ENCODE assay signal across 8 cellular contexts in the genomic region with DNA sequence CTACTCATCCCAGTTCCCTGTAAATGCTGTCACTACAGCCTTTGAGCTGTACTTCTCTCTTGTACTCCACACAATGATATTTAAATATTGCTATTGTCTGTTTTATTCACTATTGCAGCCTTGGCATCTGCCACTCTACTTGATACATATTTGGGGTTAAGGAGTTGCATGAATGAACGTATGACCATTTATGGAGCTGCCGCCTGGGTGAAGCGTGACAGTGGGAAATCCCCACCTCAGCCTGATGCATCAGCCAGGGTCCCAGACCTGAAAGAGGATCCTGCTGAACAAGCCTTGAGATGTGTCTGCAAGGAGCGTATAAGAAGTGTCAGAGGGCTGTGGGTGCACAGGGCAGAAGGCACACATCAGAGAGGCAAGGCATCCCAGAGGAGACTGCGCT. TPM values are rescaled to one million over a fixed set of nuclear protein-coding genes. Genes with fewer than 3 reads are reported as not detected.
DNase-seq lines count a peak whose midpoint lies in the region; ATAC-seq and TF ChIP-seq lines count a peak whose summit lies in the region.

No MANE protein-coding gene starts in this region.

- no peaks in the 10 kb centered on the region for H3K9me3 Mint-ChIP-seq in GM23338

- ATAC-seq in GM21528 (IDR thresholded peaks at IDR 0.05; ENCODE audit: low FRiP score, unreplicated experiment), result peak; percentile 69
- no peak for ATAC-seq in GM23338
- ATAC-seq in Right ventricle myocardium superior (ENCODE audit: poor library complexity), result no peak

- intact Hi-C loops in OCI-LY7 (cut with micrococcal nuclease; ENCODE audit: unreplicated experiment) (no loop called here), Right ventricle myocardium superior (cut with DNase I) (no loop called here)

- no peaks in the 10 kb centered on the region for H3F3A ChIP-seq in GM23338 (replicated peaks; ENCODE audit: low read depth)

- CTCF ChIA-PET in OCI-LY7 (lab: Charles Lee; ENCODE audit: unreplicated experiment), result no interaction called here

- no peaks in the 10 kb centered on the region for H3K79me2 ChIP-seq in OCI-LY7 (ENCODE audit: insufficient read depth, low read depth, low read length)
- H3K79me2 ChIP-seq in GM23338 (replicated peaks; ENCODE audit: insufficient read depth), result no peaks in the 10 kb centered on the region

- H3K27me3 ChIP-seq in GM23338 (ENCODE audit: insufficient read depth), result no peaks in the 10 kb centered on the region

- no peaks in the 10 kb centered on the region for H3K9me3 ChIP-seq in OCI-LY7 (ENCODE audit: low read length)

- no peak overlapping the region for H3K4me3 Mint-ChIP-seq in GM23338

- POLR2A ChIA-PET in OCI-LY7 (lab: Charles Lee), result interaction anchor here (0.6 to 1.6 kb wide), 4 partner anchors 9 to 177 kb away, joined by 3 to 4 read pairs (median 4); no protein-coding TSS in a partner anchor

- TF ChIP-seq CTCF in OCI-LY7 (conservative IDR thresholded peaks at IDR 0.05; ENCODE audit: low read length) (no peak), GM23338 (conservative IDR thresholded peaks at IDR 0.05; ENCODE audit: low read depth in 2 of 2) (no peak)

- H3K36me3 ChIP-seq in OCI-LY7 (ENCODE audit: insufficient read depth, low read length), result no peaks in the 10 kb centered on the region
- no peaks in the 10 kb centered on the region for H3K36me3 ChIP-seq in GM23338 (ENCODE audit: insufficient read depth)

- peaks cover 5% of the 10 kb centered on the region for H3K27me3 Mint-ChIP-seq in GM23338 (ENCODE audit: insufficient read depth, low read depth, poor library complexity)

- peak overlapping the region; percentile 33 for H3K27ac ChIP-seq in OCI-LY7 (ENCODE audit: low read depth, low read length, poor library complexity, severe bottlenecking)
- no peak overlapping the region for H3K27ac ChIP-seq in GM23338 (ENCODE audit: low read depth)

- peaks cover 14% of the 10 kb centered on the region for H3K4me1 Mint-ChIP-seq in GM23338

- no TSS peak for BruUV-seq in OCI-LY7 (replicated peaks; lab: Mats Ljungman, UMichigan)

- H3K4me3 ChIP-seq in OCI-LY7 (ENCODE audit: low read depth, low read length, poor library complexity, severe bottlenecking) (no peak overlapping the region), GM23338 (no peak overlapping the region)

- H4K20me1 ChIP-seq in OCI-LY7 (ENCODE audit: insufficient read depth, low read length) (no peaks in the 10 kb centered on the region), GM23338 (replicated peaks; ENCODE audit: insufficient read depth) (no peaks in the 10 kb centered on the region)

- DNase-seq in Caki2 (ENCODE audit: low read depth) (peak; percentile 25), OCI-LY7 (ENCODE audit: low spot score) (peak; percentile 71), glomerular visceral epithelial cell (ENCODE audit: extremely low spot score) (peak; percentile 54), GM23338 (ENCODE audit: low spot score) (no peak), NOMO-1 treated with dmso at 0.1 percent for 144 hours (lab: John Stamatoyannopoulos, UW; ENCODE audit: unreplicated experiment) (no peak), Right ventricle myocardium superior (no peak), Kasumi-1 (lab: John Stamatoyannopoulos, UW) (no peak)

- no peaks in the 10 kb centered on the region for H3K36me3 Mint-ChIP-seq in GM23338 (ENCODE audit: low read depth)

- in situ Hi-C loops in Caki2 (cut with HindIII; ENCODE audit: low pct_unique_long_range_greater_than_20kb, low sequenced_read_pairs), result no loop called here

- peak overlapping the region; percentile 58 for H3K4me2 ChIP-seq in OCI-LY7 (ENCODE audit: low read length)
- H3K4me2 ChIP-seq in GM23338, result no peak overlapping the region

- H3K27ac Mint-ChIP-seq in GM23338, result no peak overlapping the region

- H3K9me2 ChIP-seq in OCI-LY7 (ENCODE audit: insufficient read depth, low read length) (no peaks in the 10 kb centered on the region), GM23338 (ENCODE audit: insufficient read depth) (no peaks in the 10 kb centered on the region)

- peaks cover 51% of the 10 kb centered on the region for H3K4me1 ChIP-seq in OCI-LY7 (ENCODE audit: insufficient read depth, low read length, poor library complexity, severe bottlenecking)
- H3K4me1 ChIP-seq in GM23338 (ENCODE audit: insufficient read depth), result peaks cover 5% of the 10 kb centered on the region; the same call in 1 of the 2 replicates

- 0 out of 2 replicates have a peak overlapping the region, but pooled peaks have one; percentile 45 for H2AFZ ChIP-seq in OCI-LY7 (ENCODE audit: low read length)
- no peak overlapping the region for H2AFZ ChIP-seq in GM23338

TF ChIP-seq in GM23338, 12 proteins besides CTCF, POLR2A, EP300 and RAD21:
- TF ChIP-seq NANOG (IDR thresholded peaks at IDR 0.05; ENCODE audit: borderline replicate concordance) (no peak), POLR2AphosphoS5 (IDR thresholded peaks at IDR 0.05; ENCODE audit: low read depth) (no peak), ZNF331 (CRISPR knock-in tag; IDR thresholded peaks at IDR 0.05; ENCODE audit: low read depth) (no peak), JUNB (IDR thresholded peaks at IDR 0.05; ENCODE audit: unreplicated experiment) (no peak)

RNA-seq across cellular contexts. Expression of gene MRPL35, which starts 39.1 kb away (rescaled TPM):
- total RNA-seq in Caki2 (2014; rRNA removed; shearing (Covaris generic); ENCODE audit: low replicate concordance), result 60.8 and 97.5 TPM in 2 replicates
- 26.8 and 26.9 TPM in 2 replicates for total RNA-seq in OCI-LY7 (2014; rRNA removed; shearing (Covaris generic))
- 48.7 and 56.8 TPM in 2 replicates for total RNA-seq in OCI-LY7 (2022)
- 33.5 and 43.8 TPM in 2 replicates for total RNA-seq in GM23338 (2014; rRNA removed; shearing (Covaris generic))
- 57.2 and 62.0 TPM in 2 replicates for polyA plus RNA-seq in GM23338 (2016; fragmentation: Nextera tagmentation; extraction: Ambion mirVana)
- total RNA-seq in Right ventricle myocardium superior, result 86.5 TPM

RNA-seq across cellular contexts. Expression of gene IMMT, which starts 43.1 kb away (rescaled TPM):
- 39.2 and 52.3 TPM in 2 replicates for total RNA-seq in Caki2 (2014; rRNA removed; shearing (Covaris generic); ENCODE audit: low replicate concordance)
- total RNA-seq in OCI-LY7 (2014; rRNA removed; shearing (Covaris generic)), result 77.3 and 82.1 TPM in 2 replicates
- total RNA-seq in OCI-LY7 (2022) (121 and 128 TPM in 2 replicates), Right ventricle myocardium superior (301 TPM)
- total RNA-seq in GM23338 (2014; rRNA removed; shearing (Covaris generic)), result 83.1 and 96.7 TPM in 2 replicates
- polyA plus RNA-seq in GM23338 (2016; fragmentation: Nextera tagmentation; extraction: Ambion mirVana), result 65.3 and 71.0 TPM in 2 replicates

Comparison
In these comparisons a context has a peak if more than half of its experiments do, and no peak if none do; other contexts are left out.
1. DNase-seq: peak in Caki2 (single experiment), OCI-LY7 (single experiment) and glomerular visceral epithelial cell (single experiment); none in GM23338 (single experiment), NOMO-1 treated with dmso at 0.1 percent for 144 hours (single experiment), Right ventricle myocardium superior (single experiment) and Kasumi-1 (0 of 2).